ENCODE assay signal across 17 cellular contexts in the genomic region with DNA sequence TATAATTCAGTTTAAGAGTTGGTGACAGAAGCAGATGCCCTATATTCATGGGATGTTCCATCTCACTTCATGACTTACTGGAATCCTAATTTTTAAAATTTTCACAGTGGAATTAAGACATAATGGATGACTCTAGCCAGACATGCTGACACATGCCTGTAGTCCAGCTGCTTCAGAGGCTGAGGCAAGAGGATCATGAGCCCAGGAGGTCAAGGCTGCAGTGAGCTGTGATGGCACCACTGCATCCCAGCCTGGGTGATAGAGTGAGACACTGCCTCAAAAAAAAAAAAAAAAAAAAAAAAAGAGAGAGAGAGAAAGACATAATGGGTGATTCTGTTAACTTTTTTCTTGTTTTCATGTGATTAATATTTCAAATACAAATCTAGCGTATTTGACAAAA.
DNase-seq lines count a peak whose midpoint lies in the region; ATAC-seq and TF ChIP-seq lines count a peak whose summit lies in the region.
"Had no signal": no experiment of that assay in that cellular context is flagged by ENCODE, and none has a peak within 500 bp of the region (broad histone marks: within the 10 kb centered on the region; RNA-seq: fewer than 3 reads in every experiment).

No MANE protein-coding gene starts in this region.

- H3K4me1 Mint-ChIP-seq in chondrocyte (ENCODE audit: low read depth): peaks cover 52% of the 10 kb centered on the region

- no peaks in the 10 kb centered on the region for H3K9me3 Mint-ChIP-seq in chondrocyte (ENCODE audit: low read depth)

- no peak overlapping the region for H2BK15ac ChIP-seq in mesenchymal stem cell (ENCODE audit: low read depth, poor library complexity, severe bottlenecking)

- H3K36me3 ChIP-seq in mesenchymal stem cell (ENCODE audit: control insufficient read depth in 1 of 2, insufficient read depth in 2 of 2, low read depth in 1 of 2, low read length in 2 of 2) (peaks cover 0 to 74% of the 10 kb centered on the region in 2 experiments), testis (ENCODE audit: low read depth, missing control alignments) (no peaks in the 10 kb centered on the region)
- H3K36me3 ChIP-seq: breast epithelium had no signal

- ATAC-seq in left lobe of liver (no peak), GM18502 (IDR thresholded peaks at IDR 0.05; ENCODE audit: poor library complexity, unreplicated experiment) (no peak)
- ATAC-seq: HCT116, K562, sciatic nerve, SK-N-SH treated with all-trans-retinoic acid at 6 μM for 48 hours had no signal

- H3K23ac ChIP-seq in mesenchymal stem cell (ENCODE audit: low read length in 2 of 2): no peak overlapping the region

- no peaks in the 10 kb centered on the region for H3K9me3 ChIP-seq in mesenchymal stem cell (ENCODE audit: control insufficient read depth, low read length)
- H3K9me3 ChIP-seq in testis: no peaks in the 10 kb centered on the region
- H3K9me3 ChIP-seq: breast epithelium had no signal

- H3K18ac ChIP-seq in mesenchymal stem cell (ENCODE audit: low read depth in 1 of 2, low read length in 2 of 2): no peak overlapping the region

- H3K4me3 ChIP-seq in mesenchymal stem cell (ENCODE audit: insufficient read depth in 1 of 2, low read depth in 1 of 2, low read length in 2 of 2) (no peak overlapping the region), testis (no peak overlapping the region)
- H3K4me3 ChIP-seq: breast epithelium, K562 had no signal

- H3K27ac ChIP-seq in mesenchymal stem cell (ENCODE audit: low read length, poor library complexity, severe bottlenecking): no peak overlapping the region
- peak overlapping the region; percentile 56 to 78 for H3K27ac ChIP-seq in testis

- H3K27me3 Mint-ChIP-seq in chondrocyte (ENCODE audit: low read depth): no peaks in the 10 kb centered on the region

- H3K9ac ChIP-seq in mesenchymal stem cell (ENCODE audit: low read length): peak overlapping the region; percentile 66

- no peak overlapping the region for H3K4me2 ChIP-seq in mesenchymal stem cell (ENCODE audit: low read length, poor library complexity, severe bottlenecking)

- H3K4me3 Mint-ChIP-seq in chondrocyte (ENCODE audit: unreplicated experiment): no peak overlapping the region

- DNase-seq in LHCN-M2 (ENCODE audit: low read depth) (peak; percentile 40), chondrocyte (ENCODE audit: low spot score) (no peak), mesenchymal stem cell (peak; percentile 34), testis (peak; percentile 49), dedifferentiated amniotic fluid mesenchymal stem cell (ENCODE audit: extremely low spot score) (no peak), left lobe of liver (ENCODE audit: low spot score) (no peak)
- DNase-seq: activated naive CD4-positive, alpha-beta T cell; C1 segment of cervical spinal cord; head of caudate nucleus; NCI-H1105 treated with DMSO at 0.1 percent for 48 hours; NCI-H2227 treated with DMSO at 0.1 percent for 48 hours had no signal

- no peak for TF ChIP-seq CTCF in chondrocyte (IDR thresholded peaks at IDR 0.05)
- no peak for TF ChIP-seq CTCF in testis (IDR thresholded peaks at IDR 0.05)

- no peak overlapping the region for H2BK120ac ChIP-seq in mesenchymal stem cell (ENCODE audit: low read depth, low read length)

- WGBS in mesenchymal stem cell: 100% methylated on average over 1 of the region's 1 CpG
- WGBS in testis, 2 donors: 69 to 78% methylated on average over 1 of the region's 1 CpG

- no peak for TF ChIP-seq POLR2A in testis (IDR thresholded peaks at IDR 0.05)

- H2BK5ac ChIP-seq in mesenchymal stem cell (ENCODE audit: low read depth, low read length, poor library complexity, severe bottlenecking): no peak overlapping the region

- peaks cover 22% of the 10 kb centered on the region for H3K79me1 ChIP-seq in mesenchymal stem cell (replicated peaks; ENCODE audit: low read length, poor library complexity, severe bottlenecking)

- no peak overlapping the region for H4K8ac ChIP-seq in mesenchymal stem cell (ENCODE audit: low read length)

- H4K91ac ChIP-seq in mesenchymal stem cell (ENCODE audit: low read length): no peak overlapping the region

- peak overlapping the region; percentile 86 for H3K27ac Mint-ChIP-seq in chondrocyte (ENCODE audit: unreplicated experiment)

- H2BK12ac ChIP-seq in mesenchymal stem cell (ENCODE audit: low read length in 2 of 2): no peak overlapping the region

- no peak overlapping the region for H2AK5ac ChIP-seq in mesenchymal stem cell (ENCODE audit: low read length, severe bottlenecking)

- H3K14ac ChIP-seq in mesenchymal stem cell (ENCODE audit: low read length in 2 of 2): no peak overlapping the region

- no peak overlapping the region for H3K4ac ChIP-seq in mesenchymal stem cell (ENCODE audit: low read depth in 1 of 2, low read length in 2 of 2)

- H2AFZ ChIP-seq in mesenchymal stem cell (ENCODE audit: low read depth, low read length): no peak overlapping the region

- peaks cover 27% of the 10 kb centered on the region for H3K36me3 Mint-ChIP-seq in chondrocyte (ENCODE audit: low read depth)

- H3K27me3 ChIP-seq in mesenchymal stem cell (ENCODE audit: control insufficient read depth in 1 of 2, insufficient read depth in 1 of 2, low read length in 2 of 2): no peaks in the 10 kb centered on the region
- H3K27me3 ChIP-seq in testis: no peaks in the 10 kb centered on the region
- H3K27me3 ChIP-seq: breast epithelium had no signal

- H3K4me1 ChIP-seq in mesenchymal stem cell (ENCODE audit: control insufficient read depth, insufficient read depth, low read depth, low read length) (no peaks in the 10 kb centered on the region), testis (peaks cover 35% of the 10 kb centered on the region)
- H3K4me1 ChIP-seq: breast epithelium had no signal

- intact Hi-C loops in testis (cut with DNase I; ENCODE audit: low total_unique reads): no loop called here

Comparison
In these comparisons a context has a peak if more than half of its experiments do, and no peak if none do; other contexts are left out.
1. DNase-seq: peak in LHCN-M2 (single experiment), mesenchymal stem cell (single experiment) and testis (single experiment); none in chondrocyte (single experiment), dedifferentiated amniotic fluid mesenchymal stem cell (single experiment) and left lobe of liver (single experiment).